Comparison of ENCODE assay signal across 25 cellular contexts in genomic region chr9:27483576-27483975, GRCh38. TPM values are rescaled to one million over a fixed set of nuclear protein-coding genes. Genes with fewer than 3 reads are reported as not detected.
A peak's percentile ranks its signal among the peaks of the same experiment; 100 is the strongest.
DNase-seq lines count a peak whose midpoint lies in the region; ATAC-seq and TF ChIP-seq lines count a peak whose summit lies in the region.
"Had no signal": no experiment of that assay in that cellular context is flagged by ENCODE, and none has a peak within 500 bp of the region (broad histone marks: within the 10 kb centered on the region; RNA-seq: fewer than 3 reads in every experiment).

No MANE protein-coding gene starts in this region.

- no peak overlapping the region for H3K9ac ChIP-seq in BLaER1 treated with 17β-estradiol and CSF1 and Interleukin-3, amounts not matched to agents 10 nM and 100 nM
- H3K9ac ChIP-seq: KMS-11 had no signal

- H3K4me1 Mint-ChIP-seq in T-helper 17 cell = peaks cover 13% of the 10 kb centered on the region
- peaks cover 65% of the 10 kb centered on the region for H3K4me1 Mint-ChIP-seq in memory B cell
- peaks cover 50 to 90% of the 10 kb centered on the region in 2 donors for H3K4me1 Mint-ChIP-seq in stimulated activated naive B cell treated with anti-CD40 and anti-IgM and Interleukin-4, amounts not matched to agents 10 μg/mL and 1 μg/mL and 100 μg/mL, for 72 hours
- H3K4me1 Mint-ChIP-seq in Caco-2 (ENCODE audit: low read depth, unreplicated experiment) = peaks cover 7% of the 10 kb centered on the region

- H3K27ac Mint-ChIP-seq in T-helper 17 cell (no peak overlapping the region), memory B cell (peak overlapping the region; percentile 91), Caco-2 (ENCODE audit: unreplicated experiment) (no peak overlapping the region)
- H3K27ac Mint-ChIP-seq in stimulated activated naive B cell treated with anti-CD40 and anti-IgM and Interleukin-4, amounts not matched to agents 10 μg/mL and 1 μg/mL and 100 μg/mL, for 72 hours = no peak overlapping the region
- H3K27ac Mint-ChIP-seq: CD4-positive, alpha-beta T cell had no signal

- H3K27me3 Mint-ChIP-seq in T-helper 17 cell = no peaks in the 10 kb centered on the region
- no peaks in the 10 kb centered on the region for H3K27me3 Mint-ChIP-seq in memory B cell
- no peaks in the 10 kb centered on the region for H3K27me3 Mint-ChIP-seq in stimulated activated naive B cell treated with anti-CD40 and anti-IgM and Interleukin-4, amounts not matched to agents 10 μg/mL and 1 μg/mL and 100 μg/mL, for 72 hours
- H3K27me3 Mint-ChIP-seq in Caco-2 (ENCODE audit: insufficient read depth, unreplicated experiment) = no peaks in the 10 kb centered on the region
- H3K27me3 Mint-ChIP-seq: CD4-positive, alpha-beta T cell had no signal

- H3K27me3 ChIP-seq in BLaER1 treated with 17β-estradiol and CSF1 and Interleukin-3, amounts not matched to agents 10 nM and 100 nM = no peaks in the 10 kb centered on the region
- no peaks in the 10 kb centered on the region for H3K27me3 ChIP-seq in Caco-2 (replicated peaks; ENCODE audit: control insufficient read depth, insufficient read depth, low read length)
- H3K27me3 ChIP-seq in SJCRH30 = no peaks in the 10 kb centered on the region
- H3K27me3 ChIP-seq: BE2C, SJSA1 had no signal

- no peak overlapping the region for H3K27ac ChIP-seq in BLaER1 treated with 17β-estradiol and CSF1 and Interleukin-3, amounts not matched to agents 10 nM and 100 nM
- H3K27ac ChIP-seq in SJCRH30 = no peak overlapping the region
- H3K27ac ChIP-seq: KMS-11, SJSA1 had no signal

- peaks cover 8 to 25% (median 15%) of the 10 kb centered on the region in 11 experiments for H3K9me3 ChIP-seq in BLaER1 treated with 17β-estradiol and CSF1 and Interleukin-3, amounts not matched to agents 10 nM and 100 nM (replicated peaks in 1 of 11)
- H3K9me3 ChIP-seq in T-helper 17 cell (ENCODE audit: control insufficient read depth, low read length, poor library complexity, severe bottlenecking) (no peaks in the 10 kb centered on the region), Caco-2 (no peaks in the 10 kb centered on the region), SJCRH30 (replicated peaks) (no peaks in the 10 kb centered on the region)
- H3K9me3 ChIP-seq: BE2C, SJSA1 had no signal

- intact Hi-C loops in Caco-2 (cut with micrococcal nuclease; ENCODE audit: unreplicated experiment) = no loop called here
- intact Hi-C loops in sciatic nerve (cut with DNase I) = no loop called here

- H3K9me3 Mint-ChIP-seq in memory B cell (peaks cover 1% of the 10 kb centered on the region), Caco-2 (ENCODE audit: unreplicated experiment) (peaks cover 3% of the 10 kb centered on the region)
- peaks cover 0 to 1% of the 10 kb centered on the region in 2 donors for H3K9me3 Mint-ChIP-seq in stimulated activated naive B cell treated with anti-CD40 and anti-IgM and Interleukin-4, amounts not matched to agents 10 μg/mL and 1 μg/mL and 100 μg/mL, for 72 hours

- H3K36me3 ChIP-seq in BLaER1 treated with 17β-estradiol and CSF1 and Interleukin-3, amounts not matched to agents 10 nM and 100 nM = peaks cover 0 to 7% (median 0%) of the 10 kb centered on the region in 11 experiments; a peak in 4 of 22 replicates
- no peaks in the 10 kb centered on the region for H3K36me3 ChIP-seq in Caco-2 (ENCODE audit: control insufficient read depth, insufficient read depth, low read length)
- no peaks in the 10 kb centered on the region for H3K36me3 ChIP-seq in SJCRH30
- H3K36me3 ChIP-seq: BE2C, SJSA1 had no signal

- no peak overlapping the region for H3K4me3 Mint-ChIP-seq in T-helper 17 cell
- peak overlapping the region; percentile 11 for H3K4me3 Mint-ChIP-seq in memory B cell
- peak overlapping the region; percentile 44 to 64 for H3K4me3 Mint-ChIP-seq in stimulated activated naive B cell treated with anti-CD40 and anti-IgM and Interleukin-4, amounts not matched to agents 10 μg/mL and 1 μg/mL and 100 μg/mL, for 72 hours
- no peak overlapping the region for H3K4me3 Mint-ChIP-seq in Caco-2 (ENCODE audit: unreplicated experiment)
- H3K4me3 Mint-ChIP-seq: CD4-positive, alpha-beta T cell had no signal

- H4K20me1 ChIP-seq in BLaER1 treated with 17β-estradiol and CSF1 and Interleukin-3, amounts not matched to agents 10 nM and 100 nM = no peaks in the 10 kb centered on the region

- no peak for TF ChIP-seq CTCF in Caco-2 (IDR thresholded peaks at IDR 0.05; ENCODE audit: insufficient read depth in 1 of 2, low read depth in 1 of 2, low read length in 1 of 2, severe bottlenecking in 1 of 2, unreplicated experiment in 1 of 2)

- H3K36me3 Mint-ChIP-seq in T-helper 17 cell (ENCODE audit: low read depth) (no peaks in the 10 kb centered on the region), memory B cell (peaks cover 4% of the 10 kb centered on the region), Caco-2 (ENCODE audit: insufficient read depth, unreplicated experiment) (no peaks in the 10 kb centered on the region)
- peaks cover 0 to 5% of the 10 kb centered on the region in 2 donors for H3K36me3 Mint-ChIP-seq in stimulated activated naive B cell treated with anti-CD40 and anti-IgM and Interleukin-4, amounts not matched to agents 10 μg/mL and 1 μg/mL and 100 μg/mL, for 72 hours

- H3K4me1 ChIP-seq in BLaER1 treated with 17β-estradiol and CSF1 and Interleukin-3, amounts not matched to agents 10 nM and 100 nM = peaks cover 57 to 95% (median 73%) of the 10 kb centered on the region in 10 experiments
- H3K4me1 ChIP-seq in Caco-2 (0 out of 2 replicates have a peak, but pooled peaks cover 5% of the 10 kb centered on the region), SJCRH30 (no peaks in the 10 kb centered on the region)
- H3K4me1 ChIP-seq: BE2C, SJSA1 had no signal

- DNase-seq in T-helper 17 cell (no peak), memory B cell (ENCODE audit: low spot score in 2 of 2) (peak in 1 of 2 donors; percentile 20), Caco-2 (no peak), SJCRH30 (no peak), sciatic nerve (ENCODE audit: low spot score) (no peak)
- peak; percentile 26 for DNase-seq in stimulated activated naive B cell treated with anti-CD40 and anti-IgM and Interleukin-4, amounts not matched to agents 10 μg/mL and 1 μg/mL and 100 μg/mL, for 72 hours
- DNase-seq: BE2C; CD4-positive, alpha-beta T cell; COR-L47; DMS 273 treated with DMSO at 0.1 percent for 48 hours; DMS79 treated with DMSO at 0.1 percent for 48 hours; GOT3; NCI-H1105; NCI-H146; NCI-H2081; NCI-H2171; NCI-H524 treated with DMSO at 0.1 percent for 48 hours; NCI-H82 had no signal

- H3K4me2 ChIP-seq in BLaER1 treated with 17β-estradiol and CSF1 and Interleukin-3, amounts not matched to agents 10 nM and 100 nM = peak overlapping the region; percentile 51 to 87 (median 61)
- H3K4me2 ChIP-seq: KMS-11 had no signal

- BruUV-seq in Caco-2 (replicated peaks; lab: Mats Ljungman, UMichigan) = no TSS peak

- H3K4me3 ChIP-seq in BLaER1 treated with 17β-estradiol and CSF1 and Interleukin-3, amounts not matched to agents 10 nM and 100 nM = no peak overlapping the region
- H3K4me3 ChIP-seq in Caco-2 (ENCODE audit: low read depth, low read length) (no peak overlapping the region), SJCRH30 (no peak overlapping the region)
- H3K4me3 ChIP-seq: GM12878, SJSA1 had no signal

- POLR2A ChIA-PET in Caco-2 (lab: Charles Lee) = no interaction called here

- ATAC-seq in T-helper 17 cell (peak; percentile 41), memory B cell (ENCODE audit: low read depth) (peak; percentile 69), sciatic nerve (no peak)
- peak; percentile 84 to 87 for ATAC-seq in stimulated activated naive B cell treated with anti-CD40 and anti-IgM and Interleukin-4, amounts not matched to agents 10 μg/mL and 1 μg/mL and 100 μg/mL, for 72 hours (replicated peaks)
- ATAC-seq: GM12878, HCT116 had no signal

- CTCF ChIA-PET in Caco-2 (lab: Charles Lee) = no interaction called here

RNA-seq across cellular contexts. Expression of gene IFNK, which starts 40.5 kb away (rescaled TPM):
- total RNA-seq in T-helper 17 cell = not detected
- total RNA-seq in Caco-2 (2022) = not detected in 2 replicates
- total RNA-seq in SJCRH30 (2014; rRNA removed; shearing (Covaris generic)) = not detected in 2 replicates
- not detected for total RNA-seq in sciatic nerve
- total RNA-seq: CD4-positive, alpha-beta T cell; GM12878; HT1080; OCI-LY7; SJSA1 had no signal

RNA-seq across cellular contexts. Expression of gene MOB3B, which starts 46.0 kb away (rescaled TPM):
- total RNA-seq in T-helper 17 cell (under 1 TPM; 0.42 to 0.57 TPM), Caco-2 (2022) (4.7 and 5.3 TPM in 2 replicates), sciatic nerve (14.9 TPM)
- total RNA-seq in SJCRH30 (2014; rRNA removed; shearing (Covaris generic)) = 0.25 and 0.34 TPM in 2 replicates
- total RNA-seq: SJSA1 had no signal

Comparison
In these comparisons a context has a peak if more than half of its experiments do, and no peak if none do; other contexts are left out.
1. H3K4me3 Mint-ChIP-seq: peak in memory B cell (single experiment) and stimulated activated naive B cell treated with anti-CD40 and anti-IgM and Interleukin-4, amounts not matched to agents 10 μg/mL and 1 μg/mL and 100 μg/mL, for 72 hours (2 of 2); none in T-helper 17 cell (single experiment) and Caco-2 (single experiment).